ENCODE assay signal across 9 cellular contexts in the genomic region with DNA sequence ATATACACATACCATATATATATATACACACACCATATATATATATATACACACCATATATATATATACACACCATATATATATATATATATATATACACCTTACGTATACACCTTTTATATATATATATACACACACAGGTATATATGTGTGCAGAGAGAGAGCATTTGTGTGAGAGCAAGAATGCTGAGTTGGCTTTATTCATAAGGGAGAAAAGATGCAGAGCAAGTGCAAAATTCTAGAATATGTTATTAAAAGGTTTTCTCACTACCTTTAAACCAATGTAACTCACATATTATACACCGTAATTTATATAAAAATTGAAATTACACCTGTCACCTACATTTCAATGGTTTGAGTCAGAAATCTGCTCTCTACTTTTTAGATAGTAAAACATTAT.
"Had no signal": no experiment of that assay in that cellular context is flagged by ENCODE, and none has a peak within 500 bp of the region (broad histone marks: within the 10 kb centered on the region; RNA-seq: fewer than 3 reads in every experiment).

No MANE protein-coding gene starts in this region.

- H3K27ac ChIP-seq: KMS-11 had no signal

- FAIRE-seq: HTR-8/SVneo had no signal

- H3K4me2 ChIP-seq: GM23338, KMS-11 had no signal

- H3K36me3 ChIP-seq: HAP-1 had no signal

- H2AFZ ChIP-seq: GM23338 had no signal

- DNase-seq: H7, HFFc6, Karpas-422, KBM-7 had no signal

- ATAC-seq: GM23338, HCT116 had no signal

- H3K4me3 ChIP-seq: GM23338, HAP-1 had no signal

- H3K9me3 ChIP-seq: HAP-1 had no signal

- H3K9ac ChIP-seq: KMS-11 had no signal

- H3K4me1 ChIP-seq: HAP-1 had no signal
